Comparison of ENCODE assay signal across 9 cellular contexts in the genomic region with DNA sequence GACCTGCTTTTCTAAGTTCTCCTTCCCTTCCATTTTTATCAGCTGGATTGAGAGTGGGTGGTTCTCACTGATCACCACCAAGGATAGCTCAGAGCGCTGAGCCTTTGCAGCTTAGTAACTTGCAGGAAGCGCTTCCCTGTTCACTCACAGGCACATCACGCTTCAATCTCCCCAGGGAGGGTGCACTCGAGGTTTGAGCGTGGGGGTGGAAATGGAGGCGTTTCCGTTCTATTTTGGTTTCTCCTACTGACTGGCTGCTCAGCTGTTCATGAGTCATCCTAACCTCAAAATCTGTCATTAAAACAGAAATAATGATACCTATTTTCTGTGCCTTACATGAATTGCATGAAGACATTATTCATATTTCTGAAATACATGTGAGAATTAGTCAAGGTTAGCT.
DNase-seq lines count a peak whose midpoint lies in the region; ATAC-seq lines count a peak whose summit lies in the region.
"Had no signal": no experiment of that assay in that cellular context is flagged by ENCODE, and none has a peak within 500 bp of the region (broad histone marks: within the 10 kb centered on the region; RNA-seq: fewer than 3 reads in every experiment).

No MANE protein-coding gene starts in this region.

- H3K9me3 Mint-ChIP-seq in effector memory CD8-positive, alpha-beta T cell, result peaks cover 0 to 4% of the 10 kb centered on the region in 2 donors

- H3K36me3 Mint-ChIP-seq in effector memory CD8-positive, alpha-beta T cell (ENCODE audit: insufficient read depth), result no peaks in the 10 kb centered on the region

- ATAC-seq in HG02852 (IDR thresholded peaks at IDR 0.05; ENCODE audit: unreplicated experiment), result peak; percentile 98
- ATAC-seq in effector memory CD8-positive, alpha-beta T cell (replicated peaks), result peak; percentile 67

- H3K4ac ChIP-seq in mesenchymal stem cell (ENCODE audit: low read depth in 1 of 2, low read length in 2 of 2), result no peak overlapping the region

- H2BK15ac ChIP-seq in mesenchymal stem cell (ENCODE audit: low read depth, poor library complexity, severe bottlenecking), result no peak overlapping the region

- H2BK12ac ChIP-seq in mesenchymal stem cell (ENCODE audit: low read length in 2 of 2), result no peak overlapping the region

- H3K4me2 ChIP-seq in mesenchymal stem cell (ENCODE audit: low read length, poor library complexity, severe bottlenecking), result peak overlapping the region; percentile 50

- peak overlapping the region; percentile 77 for H3K9ac ChIP-seq in mesenchymal stem cell (ENCODE audit: low read length)

- H3K18ac ChIP-seq in mesenchymal stem cell (ENCODE audit: low read depth in 1 of 2, low read length in 2 of 2), result no peak overlapping the region

- no peaks in the 10 kb centered on the region for H3K36me3 ChIP-seq in mesenchymal stem cell (ENCODE audit: control insufficient read depth in 1 of 2, insufficient read depth in 2 of 2, low read depth in 1 of 2, low read length in 2 of 2)

- H3K14ac ChIP-seq in mesenchymal stem cell (ENCODE audit: low read length in 2 of 2), result no peak overlapping the region

- no peaks in the 10 kb centered on the region for H3K9me3 ChIP-seq in mesenchymal stem cell (ENCODE audit: control insufficient read depth, low read length)

- peaks cover 2% of the 10 kb centered on the region for H3K4me1 ChIP-seq in mesenchymal stem cell (ENCODE audit: control insufficient read depth, insufficient read depth, low read depth, low read length)

- no peak overlapping the region for H4K91ac ChIP-seq in mesenchymal stem cell (ENCODE audit: low read length)

- WGBS in mesenchymal stem cell, result 0% methylated on average over 2 of the region's 7 CpGs

- no peak overlapping the region for H4K8ac ChIP-seq in mesenchymal stem cell (ENCODE audit: low read length)

- no peaks in the 10 kb centered on the region for H3K27me3 ChIP-seq in mesenchymal stem cell (ENCODE audit: control insufficient read depth in 1 of 2, insufficient read depth in 1 of 2, low read length in 2 of 2)

- DNase-seq in NK-92 treated with Interleukin-12 subunit alpha and Interleukin-12 subunit beta, amount 100 ng/mL, for 24 hours (lab: John Stamatoyannopoulos, UW), result peak; percentile 50
- DNase-seq in NK-92 (lab: John Stamatoyannopoulos, UW; ENCODE audit: unreplicated experiment) (no peak), NCI-H2029 (lab: John Stamatoyannopoulos, UW) (peak; percentile 36), mesenchymal stem cell (peak; percentile 97)
- peak; percentile 78 for DNase-seq in activated CD4-positive, alpha-beta T cell treated with anti-CD3 and anti-CD28 coated beads for 48 hours
- peak in 2 of 3 experiments; percentile 2 for DNase-seq in effector memory CD8-positive, alpha-beta T cell
- DNase-seq in stimulated activated CD8-positive, alpha-beta memory T cell treated with anti-CD3 and anti-CD28 coated beads, Interleukin-2, amount 100 ng/mL, for 48 hours (ENCODE audit: low read depth in 2 of 2), result peak; percentile 23 to 47

- no peaks in the 10 kb centered on the region for H3K79me1 ChIP-seq in mesenchymal stem cell (replicated peaks; ENCODE audit: low read length, poor library complexity, severe bottlenecking)

- H3K4me1 Mint-ChIP-seq in effector memory CD8-positive, alpha-beta T cell (ENCODE audit: low read depth in 2 of 2), result no peaks in the 10 kb centered on the region

- no peak overlapping the region for H3K4me3 Mint-ChIP-seq in effector memory CD8-positive, alpha-beta T cell

- no peak overlapping the region for H2BK5ac ChIP-seq in mesenchymal stem cell (ENCODE audit: low read depth, low read length, poor library complexity, severe bottlenecking)

- H2AK5ac ChIP-seq in mesenchymal stem cell (ENCODE audit: low read length, severe bottlenecking), result no peak overlapping the region

- no peak overlapping the region for H2AFZ ChIP-seq in mesenchymal stem cell (ENCODE audit: low read depth, low read length)

- no peak overlapping the region for H3K23ac ChIP-seq in mesenchymal stem cell (ENCODE audit: low read length in 2 of 2)

- H3K27ac Mint-ChIP-seq in effector memory CD8-positive, alpha-beta T cell, result no peak overlapping the region

- H2BK120ac ChIP-seq in mesenchymal stem cell (ENCODE audit: low read depth, low read length), result no peak overlapping the region

- peak overlapping the region in 1 of 2 experiments; percentile 3 for H3K4me3 ChIP-seq in mesenchymal stem cell (ENCODE audit: insufficient read depth in 1 of 2, low read depth in 1 of 2, low read length in 2 of 2)
- H3K4me3 ChIP-seq: skin epidermis had no signal

- H3K27ac ChIP-seq in mesenchymal stem cell (ENCODE audit: low read length, poor library complexity, severe bottlenecking), result peak overlapping the region; percentile 79

- no peaks in the 10 kb centered on the region for H3K27me3 Mint-ChIP-seq in effector memory CD8-positive, alpha-beta T cell
